1 cellular context compared by ENCODE assay signal in the genomic region with DNA sequence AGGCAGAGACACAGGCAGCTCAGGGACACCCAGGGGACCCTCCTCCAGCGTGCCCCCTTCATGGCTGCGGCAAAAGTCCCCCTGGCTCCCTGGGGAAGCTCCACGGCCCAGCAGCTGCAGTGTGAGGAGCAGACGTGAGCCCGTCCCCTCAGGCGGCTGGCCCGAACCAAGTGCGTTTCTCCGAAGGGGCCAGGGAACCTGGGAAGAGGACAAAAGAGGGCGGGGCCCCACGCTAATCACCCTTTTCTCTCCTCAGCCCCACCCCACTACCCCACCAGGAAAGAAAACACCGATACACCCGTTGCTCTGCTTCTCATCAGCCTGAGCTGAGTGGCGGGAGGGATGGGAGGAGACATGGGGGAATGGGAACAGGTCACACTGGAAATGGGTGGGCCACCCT.
TF ChIP-seq lines count a peak whose summit lies in the region.

A gene with protein sequence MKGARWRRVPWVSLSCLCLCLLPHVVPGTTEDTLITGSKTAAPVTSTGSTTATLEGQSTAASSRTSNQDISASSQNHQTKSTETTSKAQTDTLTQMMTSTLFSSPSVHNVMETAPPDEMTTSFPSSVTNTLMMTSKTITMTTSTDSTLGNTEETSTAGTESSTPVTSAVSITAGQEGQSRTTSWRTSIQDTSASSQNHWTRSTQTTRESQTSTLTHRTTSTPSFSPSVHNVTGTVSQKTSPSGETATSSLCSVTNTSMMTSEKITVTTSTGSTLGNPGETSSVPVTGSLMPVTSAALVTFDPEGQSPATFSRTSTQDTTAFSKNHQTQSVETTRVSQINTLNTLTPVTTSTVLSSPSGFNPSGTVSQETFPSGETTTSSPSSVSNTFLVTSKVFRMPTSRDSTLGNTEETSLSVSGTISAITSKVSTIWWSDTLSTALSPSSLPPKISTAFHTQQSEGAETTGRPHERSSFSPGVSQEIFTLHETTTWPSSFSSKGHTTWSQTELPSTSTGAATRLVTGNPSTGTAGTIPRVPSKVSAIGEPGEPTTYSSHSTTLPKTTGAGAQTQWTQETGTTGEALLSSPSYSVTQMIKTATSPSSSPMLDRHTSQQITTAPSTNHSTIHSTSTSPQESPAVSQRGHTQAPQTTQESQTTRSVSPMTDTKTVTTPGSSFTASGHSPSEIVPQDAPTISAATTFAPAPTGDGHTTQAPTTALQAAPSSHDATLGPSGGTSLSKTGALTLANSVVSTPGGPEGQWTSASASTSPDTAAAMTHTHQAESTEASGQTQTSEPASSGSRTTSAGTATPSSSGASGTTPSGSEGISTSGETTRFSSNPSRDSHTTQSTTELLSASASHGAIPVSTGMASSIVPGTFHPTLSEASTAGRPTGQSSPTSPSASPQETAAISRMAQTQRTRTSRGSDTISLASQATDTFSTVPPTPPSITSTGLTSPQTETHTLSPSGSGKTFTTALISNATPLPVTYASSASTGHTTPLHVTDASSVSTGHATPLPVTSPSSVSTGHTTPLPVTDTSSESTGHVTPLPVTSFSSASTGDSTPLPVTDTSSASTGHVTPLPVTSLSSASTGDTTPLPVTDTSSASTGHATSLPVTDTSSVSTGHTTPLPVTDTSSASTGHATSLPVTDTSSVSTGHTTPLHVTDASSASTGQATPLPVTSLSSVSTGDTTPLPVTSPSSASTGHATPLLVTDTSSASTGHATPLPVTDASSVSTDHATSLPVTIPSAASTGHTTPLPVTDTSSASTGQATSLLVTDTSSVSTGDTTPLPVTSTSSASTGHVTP (N-terminal part only) (minus strand): TSS at position 174 of the 400 bp plus-strand sequence. CDS start 112 bp downstream, at position 62.

TF ChIP-seq in K562, 482 proteins besides CTCF, POLR2A, EP300 and RAD21 (continued from another document):
- TF ChIP-seq, protein P1, sequence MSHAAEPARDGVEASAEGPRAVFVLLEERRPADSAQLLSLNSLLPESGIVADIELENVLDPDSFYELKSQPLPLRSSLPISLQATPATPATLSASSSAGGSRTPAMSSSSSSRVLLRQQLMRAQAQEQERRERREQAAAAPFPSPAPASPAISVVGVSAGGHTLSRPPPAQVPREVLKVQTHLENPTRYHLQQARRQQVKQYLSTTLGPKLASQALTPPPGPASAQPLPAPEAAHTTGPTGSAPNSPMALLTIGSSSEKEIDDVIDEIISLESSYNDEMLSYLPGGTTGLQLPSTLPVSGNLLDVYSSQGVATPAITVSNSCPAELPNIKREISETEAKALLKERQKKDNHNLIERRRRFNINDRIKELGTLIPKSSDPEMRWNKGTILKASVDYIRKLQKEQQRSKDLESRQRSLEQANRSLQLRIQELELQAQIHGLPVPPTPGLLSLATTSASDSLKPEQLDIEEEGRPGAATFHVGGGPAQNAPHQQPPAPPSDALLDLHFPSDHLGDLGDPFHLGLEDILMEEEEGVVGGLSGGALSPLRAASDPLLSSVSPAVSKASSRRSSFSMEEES (CRISPR knock-in tag; IDR thresholded peaks at IDR 0.05), result no peak
- TF ChIP-seq KDM5B (IDR thresholded peaks at IDR 0.05; ENCODE audit: insufficient replicate concordance, low read depth, low read length), result peak; percentile 28
